Comparison of ENCODE assay signal across 8 cellular contexts in the genomic region with DNA sequence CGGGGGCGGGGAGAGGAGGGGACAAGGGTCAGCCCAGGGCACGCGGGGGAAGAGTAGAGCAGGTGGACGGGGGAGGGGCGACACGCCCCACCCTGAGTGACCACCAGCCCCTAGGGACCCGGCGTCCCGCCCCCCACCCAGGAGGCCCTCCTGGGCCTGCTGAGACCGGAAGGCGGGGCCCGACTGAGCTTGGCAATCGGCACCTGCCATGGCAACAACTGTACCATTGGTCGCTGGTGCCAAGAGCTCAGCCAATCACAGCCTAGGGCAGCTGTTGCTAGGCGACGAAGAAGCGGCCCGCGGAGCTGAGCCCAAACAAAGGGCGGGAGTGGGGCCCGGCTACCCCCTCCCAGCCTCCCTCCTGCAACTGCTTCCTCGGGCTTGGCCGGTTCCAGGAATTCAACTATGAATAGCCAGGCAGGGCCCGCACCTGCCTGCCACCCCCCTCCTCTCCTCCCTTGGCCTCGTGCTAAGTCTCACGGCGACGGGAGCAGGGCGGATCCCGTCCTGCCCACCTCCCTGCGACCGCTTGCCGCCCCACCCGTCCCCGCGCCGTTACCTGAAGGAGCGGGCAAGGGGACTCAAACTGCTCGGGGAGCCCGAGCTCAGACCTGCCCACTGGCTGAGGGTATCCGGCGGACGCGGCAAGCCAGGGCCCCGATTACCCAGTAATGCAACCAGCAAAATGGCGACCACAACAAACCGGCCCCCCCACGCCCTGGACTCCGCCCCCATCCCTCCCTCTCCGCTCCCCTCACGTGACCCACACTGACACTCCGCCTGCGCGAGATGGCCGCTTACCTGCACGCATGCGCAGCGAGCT. TPM values are rescaled to one million over a fixed set of nuclear protein-coding genes. Genes with fewer than 3 reads are reported as not detected.
A peak's percentile ranks its signal among the peaks of the same experiment; 100 is the strongest.
DNase-seq lines count a peak whose midpoint lies in the region; ATAC-seq and TF ChIP-seq lines count a peak whose summit lies in the region.

Gene DYRK1B (minus strand): TSS at position 699 of the 823 bp plus-strand sequence. CDS start 2,295 bp downstream, outside the sequence.

- DNase-seq in Caki2 (ENCODE audit: low read depth) (peak; percentile 97), Panc1 (ENCODE audit: low read depth, low spot score) (peak; percentile 100), fibroblast of pulmonary artery (ENCODE audit: low read depth) (peak; percentile 99)
- DNase-seq in activated effector memory CD4-positive, alpha-beta T cell treated with anti-CD3 and anti-CD28 coated beads, Interleukin-2, amount 50 U/mL, for 16 hours, result peak; percentile 98
- peak; percentile 95 to 99 (median 98) for DNase-seq in naive thymus-derived CD8-positive, alpha-beta T cell

- in situ Hi-C loops in Caki2 (cut with HindIII; ENCODE audit: low pct_unique_long_range_greater_than_20kb, low sequenced_read_pairs) (no loop called here), Panc1 (cut with HindIII; ENCODE audit: low pct_unique_long_range_greater_than_20kb, low sequenced_read_pairs) (no loop called here)

- H3K27ac ChIP-seq in HUES48 (ENCODE audit: low read depth, low read length), result peak within 1 kb of the TSS; percentile 97
- H3K27ac ChIP-seq in Panc1 (ENCODE audit: low read length), result peak within 1 kb of the TSS; percentile 76

- peak within 1 kb of the TSS; percentile 84 for H3K4me3 ChIP-seq in HUES48 (ENCODE audit: low read depth, low read length)
- peak within 1 kb of the TSS; percentile 36 to 57 for H3K4me3 ChIP-seq in Panc1 (ENCODE audit: low read depth in 2 of 2, low read length in 2 of 2)
- H3K4me3 ChIP-seq in fibroblast of pulmonary artery (replicated peaks; ENCODE audit: low read depth, low read length), result peak within 1 kb of the TSS; percentile 93

- H3K4me1 ChIP-seq in HUES48 (ENCODE audit: control insufficient read depth, insufficient read depth, low read length) (peaks cover 3% of the 10 kb centered on the region; the same call in 1 of the 2 replicates), Panc1 (ENCODE audit: control insufficient read depth, insufficient read depth, low read length) (peaks cover 26% of the 10 kb centered on the region)

- H3K27me3 ChIP-seq in HUES48 (ENCODE audit: control insufficient read depth, insufficient read depth, low read length) (no peaks in the 10 kb centered on the region), Panc1 (ENCODE audit: control insufficient read depth, insufficient read depth, low read length) (no peaks in the 10 kb centered on the region)

- no TSS peak for BruUV-seq in Panc1 (replicated peaks; lab: Mats Ljungman, UMichigan)

- H3K9me3 ChIP-seq in HUES48 (ENCODE audit: control insufficient read depth, insufficient read depth, low read length) (no peaks in the 10 kb centered on the region), Panc1 (ENCODE audit: control insufficient read depth, insufficient read depth, low read depth, low read length) (no peaks in the 10 kb centered on the region)

- peak within 1 kb of the TSS; percentile 86 to 99 (median 94) for H3K27ac Mint-ChIP-seq in naive thymus-derived CD8-positive, alpha-beta T cell
- peak within 1 kb of the TSS; percentile 71 for H3K27ac Mint-ChIP-seq in stimulated activated memory B cell treated with anti-CD40 and anti-IgM and Interleukin-4, amounts not matched to agents 10 μg/mL and 1 μg/mL and 100 μg/mL, for 72 hours

- peak within 1 kb of the TSS; percentile 77 for H3K9ac ChIP-seq in HUES48 (ENCODE audit: low read depth, low read length)

- POLR2A ChIA-PET in Panc1 (lab: Charles Lee), result interaction anchor here (0.5 to 2.2 kb wide), 99 partner anchors 10 to 751 kb away, joined by 3 to 177 read pairs (median 5); partner anchors contain the start of genes EID2, EID2B, FBL and MED29
- POLR2A ChIA-PET in naive thymus-derived CD8-positive, alpha-beta T cell (lab: Charles Lee), result interaction anchor here (0.6 to 2.1 kb wide), 14 partner anchors 9 to 1727 kb away, joined by 3 to 53 read pairs (median 4); partner anchors contain the start of genes EIF3K, FBL, PSMC4 and RPS16

- CTCF ChIA-PET in Panc1 (lab: Charles Lee), result interaction anchor here (0.5 to 2.1 kb wide), 50 partner anchors 9 to 491 kb away, joined by 3 to 109 read pairs (median 5); partner anchors contain the start of genes EID2B, FBL, PSMC4 and SAMD4B

- H3K36me3 ChIP-seq in HUES48 (ENCODE audit: control insufficient read depth, insufficient read depth, low read length), result peaks cover 71% of the 10 kb centered on the region
- peaks cover 69% of the 10 kb centered on the region for H3K36me3 ChIP-seq in Panc1 (ENCODE audit: control insufficient read depth, insufficient read depth, low read length)

- ATAC-seq in GM21381 (IDR thresholded peaks at IDR 0.05; ENCODE audit: unreplicated experiment) (peak; percentile 84), Panc1 (peak; percentile 94)
- peak; percentile 88 to 93 for ATAC-seq in naive thymus-derived CD8-positive, alpha-beta T cell
- ATAC-seq in stimulated activated memory B cell treated with anti-CD40 and anti-IgM and Interleukin-4, amounts not matched to agents 10 μg/mL and 1 μg/mL and 100 μg/mL, for 72 hours, result peak; percentile 97

- peak within 1 kb of the TSS; percentile 68 to 89 (median 84) for H3K4me3 Mint-ChIP-seq in naive thymus-derived CD8-positive, alpha-beta T cell
- H3K4me3 Mint-ChIP-seq in stimulated activated memory B cell treated with anti-CD40 and anti-IgM and Interleukin-4, amounts not matched to agents 10 μg/mL and 1 μg/mL and 100 μg/mL, for 72 hours, result peak within 1 kb of the TSS; percentile 69

- intact Hi-C loops in Panc1 (cut with micrococcal nuclease; ENCODE audit: unreplicated experiment), result loop anchor here (5.0 kb wide), 1 partner anchor 291 kb away; the partner anchor contains the start of gene EID2

- no peaks in the 10 kb centered on the region for H3K9me3 Mint-ChIP-seq in naive thymus-derived CD8-positive, alpha-beta T cell
- H3K9me3 Mint-ChIP-seq in stimulated activated memory B cell treated with anti-CD40 and anti-IgM and Interleukin-4, amounts not matched to agents 10 μg/mL and 1 μg/mL and 100 μg/mL, for 72 hours, result no peaks in the 10 kb centered on the region

- TF ChIP-seq CTCF in Panc1 (IDR thresholded peaks at IDR 0.05), result no peak
- TF ChIP-seq CTCF in fibroblast of pulmonary artery (IDR thresholded peaks at IDR 0.05; ENCODE audit: low read length, missing control alignments), result no peak

- H3K4me1 Mint-ChIP-seq in naive thymus-derived CD8-positive, alpha-beta T cell, result peaks cover 19 to 39% (median 28%) of the 10 kb centered on the region in 4 donors
- H3K4me1 Mint-ChIP-seq in stimulated activated memory B cell treated with anti-CD40 and anti-IgM and Interleukin-4, amounts not matched to agents 10 μg/mL and 1 μg/mL and 100 μg/mL, for 72 hours, result peaks cover 37% of the 10 kb centered on the region

- peaks cover 3 to 47% (median 19%) of the 10 kb centered on the region in 3 donors for H3K36me3 Mint-ChIP-seq in naive thymus-derived CD8-positive, alpha-beta T cell
- H3K36me3 Mint-ChIP-seq in stimulated activated memory B cell treated with anti-CD40 and anti-IgM and Interleukin-4, amounts not matched to agents 10 μg/mL and 1 μg/mL and 100 μg/mL, for 72 hours, result peaks cover 49% of the 10 kb centered on the region

- H3K27me3 Mint-ChIP-seq in naive thymus-derived CD8-positive, alpha-beta T cell, result no peaks in the 10 kb centered on the region
- no peaks in the 10 kb centered on the region for H3K27me3 Mint-ChIP-seq in stimulated activated memory B cell treated with anti-CD40 and anti-IgM and Interleukin-4, amounts not matched to agents 10 μg/mL and 1 μg/mL and 100 μg/mL, for 72 hours

RNA-seq across cellular contexts. Expression of gene DYRK1B, which starts in this region (rescaled TPM):
- total RNA-seq in Caki2 (2014; rRNA removed; shearing (Covaris generic); ENCODE audit: low replicate concordance), result 6.9 and 13.1 TPM in 2 replicates
- 322 TPM for total RNA-seq in Panc1 (2021; ENCODE audit: unreplicated experiment)
- polyA plus RNA-seq in Panc1 (2012; ENCODE audit: insufficient read length), result 462 TPM
- 10 to 100 TPM; 18.0 to 19.7 TPM for total RNA-seq in naive thymus-derived CD8-positive, alpha-beta T cell
- polyA plus RNA-seq in naive thymus-derived CD8-positive, alpha-beta T cell, result 1 to 10 TPM; 5.2 to 6.2 (median 5.6) TPM

Comparison
In these comparisons a context has a peak if more than half of its experiments do, and no peak if none do; other contexts are left out.
1. Peak in every context shown above with its lines: DNase-seq, ATAC-seq, H3K4me3 ChIP-seq and H3K27ac ChIP-seq.
2. RNA of gene DYRK1B (total RNA-seq): 322 TPM in Panc1 (single experiment); 18.0 to 19.7 TPM in naive thymus-derived CD8-positive, alpha-beta T cell and 6.9 to 13.1 TPM in Caki2; every median in the first group is over 10 times any median in the second.